In the genomic region with DNA sequence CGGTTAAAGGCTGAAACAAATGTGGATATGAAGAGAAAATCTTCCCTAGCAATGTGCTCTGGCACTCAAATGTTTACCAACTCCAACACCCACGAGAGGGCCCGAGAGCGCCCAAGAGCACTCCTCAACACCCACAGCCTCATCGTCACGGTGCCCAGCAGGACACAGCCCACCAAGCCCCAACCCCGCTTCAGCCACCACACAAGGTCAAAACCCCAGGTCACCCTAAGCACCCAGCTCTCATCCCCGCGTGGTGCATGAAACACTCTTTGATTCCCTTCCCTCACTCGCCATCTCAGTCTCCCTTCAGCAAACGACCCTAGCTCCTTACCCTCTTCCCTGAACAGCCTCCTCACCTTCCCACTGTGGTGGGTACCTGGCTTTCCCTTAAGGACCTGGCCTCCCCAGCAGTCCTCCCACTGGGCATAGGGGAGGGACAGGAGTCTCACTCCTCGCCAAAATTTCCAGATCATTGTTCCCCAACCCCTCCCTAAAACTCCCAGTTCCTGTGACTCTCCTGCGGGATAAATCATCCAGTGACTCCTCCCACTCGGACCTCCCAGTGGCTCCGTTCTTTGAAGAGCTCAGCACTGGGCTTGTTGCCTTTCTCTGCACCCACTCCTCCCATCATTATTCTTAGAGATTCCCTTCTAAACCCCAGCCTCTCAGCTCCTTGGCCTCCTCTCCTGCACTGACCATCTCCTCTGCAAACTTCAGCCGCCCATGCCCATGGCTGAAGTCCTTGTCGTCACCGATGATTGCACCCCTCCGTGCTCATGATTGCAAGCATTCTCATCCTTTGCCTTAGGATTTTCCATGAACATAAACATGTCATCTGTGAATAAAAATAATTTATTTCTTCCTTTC, we compare ENCODE assay signal across 1 cellular context.
TF ChIP-seq lines count a peak whose summit lies in the region.

No MANE protein-coding gene starts in this region.

TF ChIP-seq in HEK293T, 16 proteins besides CTCF, POLR2A, EP300 and RAD21:
- TF ChIP-seq HDGF (IDR thresholded peaks at IDR 0.05; ENCODE audit: borderline replicate concordance) (no peak), PKNOX1 (IDR thresholded peaks at IDR 0.05) (peak; percentile 32; the same call in 1 of the 2 replicates)
